ENCODE assay signal across 16 cellular contexts in genomic region chr1:189752461-189752860, GRCh38.
DNase-seq lines count a peak whose midpoint lies in the region; ATAC-seq and TF ChIP-seq lines count a peak whose summit lies in the region.
"Had no signal": no experiment of that assay in that cellular context is flagged by ENCODE, and none has a peak within 500 bp of the region (broad histone marks: within the 10 kb centered on the region; RNA-seq: fewer than 3 reads in every experiment).

No MANE protein-coding gene starts in this region.

- DNase-seq in SK-N-SH (no peak), dedifferentiated amniotic fluid mesenchymal stem cell (ENCODE audit: extremely low spot score) (peak; percentile 47), left kidney (ENCODE audit: low read depth, low spot score) (peak; percentile 47), globus pallidus (ENCODE audit: low spot score) (no peak)
- DNase-seq in central memory CD4-positive, alpha-beta T cell: no peak
- DNase-seq: CD4-positive, alpha-beta memory T cell; DND-41; H9; KG1; NCI-H1436 treated with DMSO at 0.1 percent for 48 hours; NCI-H2029 treated with DMSO at 0.1 percent for 48 hours; NCI-H524 had no signal

- POLR2A ChIA-PET in SK-N-SH (lab: Yijun Ruan, JAX): no interaction called here

- H3K36me3 ChIP-seq in SK-N-SH (replicated peaks in 1 of 2; ENCODE audit: control insufficient read depth in 1 of 2, insufficient read depth in 2 of 2, low read length in 1 of 2): no peaks in the 10 kb centered on the region

- H2AFZ ChIP-seq in SK-N-SH (ENCODE audit: low read depth): no peak overlapping the region

- TF ChIP-seq RAD21 in SK-N-SH (IDR thresholded peaks at IDR 0.05; ENCODE audit: low read length): no peak

- no peak overlapping the region for H3K4me2 ChIP-seq in SK-N-SH

- no peak for TF ChIP-seq CTCF in SK-N-SH (IDR thresholded peaks at IDR 0.05)

- TF ChIP-seq EP300 in SK-N-SH (IDR thresholded peaks at IDR 0.05; ENCODE audit: borderline replicate concordance in 1 of 2, low read depth in 1 of 2, low read length in 1 of 2): no peak

- H3K27me3 ChIP-seq in SK-N-SH (ENCODE audit: insufficient read depth): no peaks in the 10 kb centered on the region

- H3K9ac ChIP-seq in SK-N-SH: no peak overlapping the region

- ATAC-seq in SK-N-SH treated with all-trans-retinoic acid at 6 μM for 48 hours (peak; percentile 38; the same call in 1 of the 3 replicates), HG02763 (IDR thresholded peaks at IDR 0.05; ENCODE audit: unreplicated experiment) (no peak), HG03095 (IDR thresholded peaks at IDR 0.05; ENCODE audit: unreplicated experiment) (no peak)

- no peaks in the 10 kb centered on the region for H4K20me1 ChIP-seq in SK-N-SH (ENCODE audit: insufficient read depth)

- no peaks in the 10 kb centered on the region for H3F3A ChIP-seq in SK-N-SH (replicated peaks; ENCODE audit: insufficient read depth)

- H3K27ac ChIP-seq in SK-N-SH (ENCODE audit: low read depth in 2 of 2, low read length in 1 of 2): no peak overlapping the region
- H3K27ac ChIP-seq: 22Rv1 had no signal

- CTCF ChIA-PET in SK-N-SH (lab: Yijun Ruan, JAX): interaction anchor here (1.0 kb wide), 1 partner anchor 9 kb away, joined by 3 read pairs; no protein-coding TSS in a partner anchor

- H3K9me3 ChIP-seq in SK-N-SH: no peaks in the 10 kb centered on the region

- H3K4me3 ChIP-seq in SK-N-SH (ENCODE audit: low read depth in 2 of 2, low read length in 1 of 2): no peak overlapping the region

- no peaks in the 10 kb centered on the region for H3K79me2 ChIP-seq in SK-N-SH (ENCODE audit: insufficient read depth)

- no peaks in the 10 kb centered on the region for H3K9me2 ChIP-seq in SK-N-SH

- no peaks in the 10 kb centered on the region; a peak in 1 of 4 replicates for H3K4me1 ChIP-seq in SK-N-SH (ENCODE audit: control insufficient read depth in 1 of 2, insufficient read depth in 2 of 2, low read depth in 1 of 2, low read length in 1 of 2)

TF ChIP-seq in SK-N-SH treated with all-trans-retinoic acid at 6 μM for 48 hours, 23 proteins besides CTCF, POLR2A, EP300 and RAD21:
- TF ChIP-seq TSHZ2 (CRISPR knock-in tag; IDR thresholded peaks at IDR 0.05): no peak
- no peak for TF ChIP-seq ARNTL (CRISPR knock-in tag; IDR thresholded peaks at IDR 0.05; ENCODE audit: borderline replicate concordance, low read depth)
- no peak for TF ChIP-seq CSDC2 (CRISPR knock-in tag; IDR thresholded peaks at IDR 0.05)
- no peak for TF ChIP-seq GLIS3 (CRISPR knock-in tag; IDR thresholded peaks at IDR 0.05)
- TF ChIP-seq RARB (CRISPR knock-in tag; IDR thresholded peaks at IDR 0.05): no peak
- TF ChIP-seq ZNF70 (CRISPR knock-in tag; IDR thresholded peaks at IDR 0.05): no peak
- TF ChIP-seq ZFP3 (CRISPR knock-in tag; IDR thresholded peaks at IDR 0.05): no peak

TF ChIP-seq in SK-N-SH, 30 proteins besides CTCF, POLR2A, EP300 and RAD21:
- TF ChIP-seq RFX5 (IDR thresholded peaks at IDR 0.05; ENCODE audit: low read length) (no peak), TAF1 (IDR thresholded peaks at IDR 0.05; ENCODE audit: borderline replicate concordance, low read depth, low read length) (no peak), RCOR1 (IDR thresholded peaks at IDR 0.05; ENCODE audit: low read length) (no peak), MEF2A (IDR thresholded peaks at IDR 0.05; ENCODE audit: borderline replicate concordance, low read depth) (no peak)
TF ChIP-seq in SK-N-SH: peak in this region for 0.

Comparison
In these comparisons a context has a peak if more than half of its experiments do, and no peak if none do; other contexts are left out.
1. DNase-seq: peak in dedifferentiated amniotic fluid mesenchymal stem cell (single experiment) and left kidney (single experiment); none in SK-N-SH (single experiment), globus pallidus (single experiment) and central memory CD4-positive, alpha-beta T cell (single experiment).